In genomic region chr6:4801491-4802118, GRCh38 we compare ENCODE assay signal across 9 cellular contexts. TPM values are rescaled to one million over a fixed set of nuclear protein-coding genes. Genes with fewer than 3 reads are reported as not detected.
DNase-seq lines count a peak whose midpoint lies in the region; ATAC-seq and TF ChIP-seq lines count a peak whose summit lies in the region.
"Had no signal": no experiment of that assay in that cellular context is flagged by ENCODE, and none has a peak within 500 bp of the region (broad histone marks: within the 10 kb centered on the region; RNA-seq: fewer than 3 reads in every experiment).

No MANE protein-coding gene starts in this region.

- ATAC-seq in activated CD8-positive, alpha-beta memory T cell treated with anti-CD3 and anti-CD28 coated beads, Interleukin-2, amount 10 ng/mL, durations not matched to agents 7 days and 5 days, result peak; percentile 63
- peak; percentile 69 for ATAC-seq in GM21786 (IDR thresholded peaks at IDR 0.05; ENCODE audit: unreplicated experiment)
- ATAC-seq in HG03521 (IDR thresholded peaks at IDR 0.05; ENCODE audit: unreplicated experiment), result peak; percentile 55
- ATAC-seq in stimulated activated naive B cell treated with anti-CD40 and anti-IgM and Interleukin-4, amounts not matched to agents 10 μg/mL and 1 μg/mL and 100 μg/mL, for 72 hours (replicated peaks), result peak; percentile 85 to 88
- ATAC-seq in GM23338, result no peak
- no peak for ATAC-seq in GM18519 (IDR thresholded peaks at IDR 0.05; ENCODE audit: low FRiP score, unreplicated experiment)

- peaks cover 100% of the 10 kb centered on the region for H3K79me2 ChIP-seq in GM23338 (replicated peaks; ENCODE audit: insufficient read depth)

- no peaks in the 10 kb centered on the region; the same call in 1 of the 2 replicates for H3F3A ChIP-seq in GM23338 (replicated peaks; ENCODE audit: low read depth)

- H3K9me3 Mint-ChIP-seq in activated CD8-positive, alpha-beta memory T cell treated with anti-CD3 and anti-CD28 coated beads, Interleukin-2, amount 10 ng/mL, durations not matched to agents 7 days and 5 days (ENCODE audit: low read depth), result peaks cover 2% of the 10 kb centered on the region
- H3K9me3 Mint-ChIP-seq in stimulated activated naive B cell treated with anti-CD40 and anti-IgM and Interleukin-4, amounts not matched to agents 10 μg/mL and 1 μg/mL and 100 μg/mL, for 72 hours, result peaks cover 0 to 2% of the 10 kb centered on the region in 2 donors
- no peaks in the 10 kb centered on the region; the same call in 2 of the 3 replicates for H3K9me3 Mint-ChIP-seq in GM23338

- no peaks in the 10 kb centered on the region for H3K27me3 ChIP-seq in GM23338 (ENCODE audit: insufficient read depth)

- CTCF ChIA-PET in activated CD8-positive, alpha-beta memory T cell treated with anti-CD3 and anti-CD28 coated beads, Interleukin-2, amount 10 ng/mL, durations not matched to agents 7 days and 5 days (lab: Charles Lee), result interaction anchor here (1.0 to 1.1 kb wide), 2 partner anchors 24 to 134 kb away, joined by 3 to 4 read pairs; no protein-coding TSS in a partner anchor

- H3K4me3 Mint-ChIP-seq in activated CD8-positive, alpha-beta memory T cell treated with anti-CD3 and anti-CD28 coated beads, Interleukin-2, amount 10 ng/mL, durations not matched to agents 7 days and 5 days, result no peak overlapping the region
- peak overlapping the region; percentile 27 to 50 for H3K4me3 Mint-ChIP-seq in stimulated activated naive B cell treated with anti-CD40 and anti-IgM and Interleukin-4, amounts not matched to agents 10 μg/mL and 1 μg/mL and 100 μg/mL, for 72 hours
- no peak overlapping the region for H3K4me3 Mint-ChIP-seq in GM23338

- H3K4me2 ChIP-seq in GM23338, result no peak overlapping the region

- H3K4me3 ChIP-seq in GM23338, result no peak overlapping the region
- H3K4me3 ChIP-seq: SK-N-MC had no signal

- peaks cover 35% of the 10 kb centered on the region for H3K4me1 ChIP-seq in GM23338 (ENCODE audit: insufficient read depth)

- TF ChIP-seq CTCF in GM23338 (conservative IDR thresholded peaks at IDR 0.05; ENCODE audit: low read depth in 2 of 2), result no peak

- no peaks in the 10 kb centered on the region for H3K36me3 ChIP-seq in GM23338 (ENCODE audit: insufficient read depth)

- no peak overlapping the region for H3K27ac ChIP-seq in GM23338 (ENCODE audit: low read depth)
- H3K27ac ChIP-seq: SK-N-MC had no signal

- H3K4me1 Mint-ChIP-seq in activated CD8-positive, alpha-beta memory T cell treated with anti-CD3 and anti-CD28 coated beads, Interleukin-2, amount 10 ng/mL, durations not matched to agents 7 days and 5 days, result peaks cover 56% of the 10 kb centered on the region
- H3K4me1 Mint-ChIP-seq in stimulated activated naive B cell treated with anti-CD40 and anti-IgM and Interleukin-4, amounts not matched to agents 10 μg/mL and 1 μg/mL and 100 μg/mL, for 72 hours, result peaks cover 51 to 85% of the 10 kb centered on the region in 2 donors
- H3K4me1 Mint-ChIP-seq in GM23338, result peaks cover 71% of the 10 kb centered on the region

- H3K36me3 Mint-ChIP-seq in activated CD8-positive, alpha-beta memory T cell treated with anti-CD3 and anti-CD28 coated beads, Interleukin-2, amount 10 ng/mL, durations not matched to agents 7 days and 5 days, result peaks cover 14% of the 10 kb centered on the region
- peaks cover 1 to 2% of the 10 kb centered on the region in 2 donors for H3K36me3 Mint-ChIP-seq in stimulated activated naive B cell treated with anti-CD40 and anti-IgM and Interleukin-4, amounts not matched to agents 10 μg/mL and 1 μg/mL and 100 μg/mL, for 72 hours
- H3K36me3 Mint-ChIP-seq in GM23338 (ENCODE audit: low read depth), result peaks cover 4% of the 10 kb centered on the region

- H2AFZ ChIP-seq in GM23338, result no peak overlapping the region

- H3K27me3 Mint-ChIP-seq in activated CD8-positive, alpha-beta memory T cell treated with anti-CD3 and anti-CD28 coated beads, Interleukin-2, amount 10 ng/mL, durations not matched to agents 7 days and 5 days, result no peaks in the 10 kb centered on the region
- no peaks in the 10 kb centered on the region for H3K27me3 Mint-ChIP-seq in stimulated activated naive B cell treated with anti-CD40 and anti-IgM and Interleukin-4, amounts not matched to agents 10 μg/mL and 1 μg/mL and 100 μg/mL, for 72 hours
- H3K27me3 Mint-ChIP-seq in GM23338 (ENCODE audit: insufficient read depth, low read depth, poor library complexity), result peaks cover 6% of the 10 kb centered on the region

- DNase-seq in activated CD8-positive, alpha-beta memory T cell treated with anti-CD3 and anti-CD28 coated beads, Interleukin-2, amount 10 ng/mL, durations not matched to agents 7 days and 5 days, result no peak
- DNase-seq in activated CD8-positive, alpha-beta memory T cell treated with anti-CD3 and anti-CD28 coated beads, Interleukin-2, amount 50 U/mL, for 48 hours, result no peak
- DNase-seq in stimulated activated naive B cell treated with anti-CD40 and anti-IgM and Interleukin-4, amounts not matched to agents 10 μg/mL and 1 μg/mL and 100 μg/mL, for 72 hours, result peak; percentile 27
- DNase-seq in GM23338 (ENCODE audit: low spot score) (no peak), midbrain (lab: John Stamatoyannopoulos, UW) (no peak)

- peak overlapping the region; percentile 23 for H3K27ac Mint-ChIP-seq in activated CD8-positive, alpha-beta memory T cell treated with anti-CD3 and anti-CD28 coated beads, Interleukin-2, amount 10 ng/mL, durations not matched to agents 7 days and 5 days
- H3K27ac Mint-ChIP-seq in stimulated activated naive B cell treated with anti-CD40 and anti-IgM and Interleukin-4, amounts not matched to agents 10 μg/mL and 1 μg/mL and 100 μg/mL, for 72 hours, result no peak overlapping the region
- no peak overlapping the region for H3K27ac Mint-ChIP-seq in GM23338

- no peaks in the 10 kb centered on the region for H3K9me2 ChIP-seq in GM23338 (ENCODE audit: insufficient read depth)

- H4K20me1 ChIP-seq in GM23338 (replicated peaks; ENCODE audit: insufficient read depth), result peaks cover 96% of the 10 kb centered on the region

TF ChIP-seq in GM23338, 12 proteins besides CTCF, POLR2A, EP300 and RAD21 (continues in another document):
- TF ChIP-seq ETS1 (IDR thresholded peaks at IDR 0.05), result no peak

RNA-seq across cellular contexts. Expression of gene CDYL, which starts 25.4 kb away (rescaled TPM):
- 10 to 100 TPM; 40.8 to 43.4 TPM for total RNA-seq in activated CD8-positive, alpha-beta memory T cell treated with anti-CD3 and anti-CD28 coated beads, Interleukin-2, amount 10 ng/mL, durations not matched to agents 7 days and 5 days
- total RNA-seq in GM23338 (2014; rRNA removed; shearing (Covaris generic)), result 123 and 128 TPM in 2 replicates
- polyA plus RNA-seq in GM23338 (2016; fragmentation: Nextera tagmentation; extraction: Ambion mirVana), result 61.6 and 67.2 TPM in 2 replicates

Comparison
In these comparisons a context has a peak if more than half of its experiments do, and no peak if none do; other contexts are left out.
1. ATAC-seq: peak in activated CD8-positive, alpha-beta memory T cell treated with anti-CD3 and anti-CD28 coated beads, Interleukin-2, amount 10 ng/mL, durations not matched to agents 7 days and 5 days (single experiment), GM21786 (single experiment), HG03521 (single experiment) and stimulated activated naive B cell treated with anti-CD40 and anti-IgM and Interleukin-4, amounts not matched to agents 10 μg/mL and 1 μg/mL and 100 μg/mL, for 72 hours (2 of 2); none in GM23338 (single experiment) and GM18519 (single experiment).
2. H3K4me3 Mint-ChIP-seq: peak in stimulated activated naive B cell treated with anti-CD40 and anti-IgM and Interleukin-4, amounts not matched to agents 10 μg/mL and 1 μg/mL and 100 μg/mL, for 72 hours (2 of 2); none in activated CD8-positive, alpha-beta memory T cell treated with anti-CD3 and anti-CD28 coated beads, Interleukin-2, amount 10 ng/mL, durations not matched to agents 7 days and 5 days (single experiment) and GM23338 (single experiment).